ENCODE assay signal across 8 cellular contexts in genomic region chr19:34926685-34927375, GRCh38. TPM values are rescaled to one million over a fixed set of nuclear protein-coding genes. Genes with fewer than 3 reads are reported as not detected.
DNase-seq lines count a peak whose midpoint lies in the region; ATAC-seq and TF ChIP-seq lines count a peak whose summit lies in the region.

Gene ZNF30, plus strand, starts transcription at chr19:34926903. Its CDS starts 3,045 bp downstream, at chr19:34929948.

- no peak for TF ChIP-seq CTCF in AG04449 (IDR thresholded peaks at IDR 0.05; ENCODE audit: insufficient read depth, low read length, missing control alignments)

- peak within 1 kb of the TSS; percentile 85 for H3K27ac ChIP-seq in mesenchymal stem cell (ENCODE audit: low read length, poor library complexity, severe bottlenecking)

- POLR2A ChIA-PET in AG04449 (lab: Yijun Ruan, JAX): interaction anchor here (0.9 to 1.8 kb wide), 4 partner anchors 9 to 249 kb away, joined by 3 to 8 read pairs (median 3); partner anchors contain the start of genes SCGB2B2, ZNF181 and ZNF302

- H3K9me3 ChIP-seq in endocrine pancreas (ENCODE audit: control insufficient read depth, low read length) (no peaks in the 10 kb centered on the region), mesenchymal stem cell (ENCODE audit: control insufficient read depth, low read length) (no peaks in the 10 kb centered on the region)

- H2BK5ac ChIP-seq in mesenchymal stem cell (ENCODE audit: low read depth, low read length, poor library complexity, severe bottlenecking): no peak within 1 kb of the TSS

- H3K4me2 ChIP-seq in mesenchymal stem cell (ENCODE audit: low read length, poor library complexity, severe bottlenecking): peak within 1 kb of the TSS; percentile 87

- H2AK5ac ChIP-seq in mesenchymal stem cell (ENCODE audit: low read length, severe bottlenecking): no peak within 1 kb of the TSS

- H3K36me3 ChIP-seq in endocrine pancreas (ENCODE audit: control insufficient read depth, insufficient read depth, low read length) (no peaks in the 10 kb centered on the region), mesenchymal stem cell (ENCODE audit: control insufficient read depth in 1 of 2, insufficient read depth in 2 of 2, low read depth in 1 of 2, low read length in 2 of 2) (peaks cover 0 to 8% of the 10 kb centered on the region in 2 experiments)

- H3K4me3 ChIP-seq in AG04449 (ENCODE audit: low read depth, low read length): peak within 1 kb of the TSS; percentile 76
- H3K4me3 ChIP-seq in endocrine pancreas (ENCODE audit: control insufficient read depth, insufficient read depth, low read length): peak within 1 kb of the TSS; percentile 93
- H3K4me3 ChIP-seq in mesenchymal stem cell (ENCODE audit: insufficient read depth in 1 of 2, low read depth in 1 of 2, low read length in 2 of 2): peak within 1 kb of the TSS; percentile 66 to 94

- H3K18ac ChIP-seq in mesenchymal stem cell (ENCODE audit: low read depth in 1 of 2, low read length in 2 of 2): peak within 1 kb of the TSS; percentile 46 to 58

- H4K91ac ChIP-seq in mesenchymal stem cell (ENCODE audit: low read length): no peak within 1 kb of the TSS

- H3K4me1 ChIP-seq in endocrine pancreas (ENCODE audit: control insufficient read depth, insufficient read depth, low read length) (no peaks in the 10 kb centered on the region), mesenchymal stem cell (ENCODE audit: control insufficient read depth, insufficient read depth, low read depth, low read length) (peaks cover 3% of the 10 kb centered on the region)

- H3K27me3 ChIP-seq in endocrine pancreas (ENCODE audit: control insufficient read depth, insufficient read depth, low read length) (no peaks in the 10 kb centered on the region), mesenchymal stem cell (ENCODE audit: control insufficient read depth in 1 of 2, insufficient read depth in 1 of 2, low read length in 2 of 2) (no peaks in the 10 kb centered on the region)

- ATAC-seq in GM18870 (IDR thresholded peaks at IDR 0.05; ENCODE audit: unreplicated experiment): peak; percentile 69
- ATAC-seq in HG03135 (IDR thresholded peaks at IDR 0.05; ENCODE audit: unreplicated experiment): peak; percentile 87

- peak within 1 kb of the TSS; percentile 34 for H2BK120ac ChIP-seq in mesenchymal stem cell (ENCODE audit: low read depth, low read length)

- no peak within 1 kb of the TSS for H2BK12ac ChIP-seq in mesenchymal stem cell (ENCODE audit: low read length in 2 of 2)

- under 1% methylated on average over 37 of the region's 53 CpGs for WGBS in mesenchymal stem cell

- peak within 1 kb of the TSS in 1 of 2 experiments; percentile 24 for H3K4ac ChIP-seq in mesenchymal stem cell (ENCODE audit: low read depth in 1 of 2, low read length in 2 of 2)

- H3K23ac ChIP-seq in mesenchymal stem cell (ENCODE audit: low read length in 2 of 2): peak within 1 kb of the TSS in 1 of 2 experiments; percentile 9

- peak within 1 kb of the TSS; percentile 83 for H2AFZ ChIP-seq in mesenchymal stem cell (ENCODE audit: low read depth, low read length)

- H2BK15ac ChIP-seq in mesenchymal stem cell (ENCODE audit: low read depth, poor library complexity, severe bottlenecking): no peak within 1 kb of the TSS

- CTCF ChIA-PET in AG04449 (lab: Yijun Ruan, JAX): interaction anchor here (1.1 to 1.3 kb wide), 3 partner anchors 9 to 86 kb away, joined by 3 to 4 read pairs (median 3); no protein-coding TSS in a partner anchor

- DNase-seq in AG04449 (ENCODE audit: low read depth, low spot score) (peak; percentile 26), NCI-H69 (lab: John Stamatoyannopoulos, UW) (peak; percentile 96), mesenchymal stem cell (peak; percentile 92)
- peak; percentile 54 to 69 (median 62) for DNase-seq in activated CD8-positive, alpha-beta memory T cell treated with anti-CD3 and anti-CD28 coated beads for 48 hours (ENCODE audit: low read depth in 2 of 3, low spot score in 2 of 3)
- peak; percentile 65 for DNase-seq in stimulated activated CD8-positive, alpha-beta memory T cell treated with anti-CD3 and anti-CD28 coated beads, Interleukin-12 subunit alpha, Interleukin-12 subunit beta, amount 100 ng/mL, for 24 hours (ENCODE audit: extremely low read depth)

- H3K79me1 ChIP-seq in mesenchymal stem cell (replicated peaks; ENCODE audit: low read length, poor library complexity, severe bottlenecking): peaks cover 15% of the 10 kb centered on the region

- H3K9ac ChIP-seq in endocrine pancreas (ENCODE audit: control insufficient read depth, insufficient read depth, low read length) (peak within 1 kb of the TSS; percentile 81), mesenchymal stem cell (ENCODE audit: low read length) (peak within 1 kb of the TSS; percentile 88)

- no peak within 1 kb of the TSS for H3K14ac ChIP-seq in mesenchymal stem cell (ENCODE audit: low read length in 2 of 2)

- H4K8ac ChIP-seq in mesenchymal stem cell (ENCODE audit: low read length): peak within 1 kb of the TSS; percentile 2

RNA-seq across cellular contexts. Expression of gene ZNF30, which starts in this region (rescaled TPM):
- polyA plus RNA-seq in mesenchymal stem cell (2013, experiment 1 of 2): 1.5 TPM
- polyA plus RNA-seq in mesenchymal stem cell (2013, experiment 2 of 2): 1.6 TPM

Comparison
In these comparisons a context has a peak if more than half of its experiments do, and no peak if none do; other contexts are left out.
1. Peak in every context shown above with its lines: DNase-seq, ATAC-seq, H3K4me3 ChIP-seq and H3K27ac ChIP-seq.
2. DNase-seq: peak in every context shown above with its lines; median percentile 96 in NCI-H69; 92 in mesenchymal stem cell; 65 in stimulated activated CD8-positive, alpha-beta memory T cell treated with anti-CD3 and anti-CD28 coated beads, Interleukin-12 subunit alpha, Interleukin-12 subunit beta, amount 100 ng/mL, for 24 hours; 62 in activated CD8-positive, alpha-beta memory T cell treated with anti-CD3 and anti-CD28 coated beads for 48 hours; 26 in AG04449.